Comparison of ENCODE assay signal across 18 cellular contexts in the genomic region with DNA sequence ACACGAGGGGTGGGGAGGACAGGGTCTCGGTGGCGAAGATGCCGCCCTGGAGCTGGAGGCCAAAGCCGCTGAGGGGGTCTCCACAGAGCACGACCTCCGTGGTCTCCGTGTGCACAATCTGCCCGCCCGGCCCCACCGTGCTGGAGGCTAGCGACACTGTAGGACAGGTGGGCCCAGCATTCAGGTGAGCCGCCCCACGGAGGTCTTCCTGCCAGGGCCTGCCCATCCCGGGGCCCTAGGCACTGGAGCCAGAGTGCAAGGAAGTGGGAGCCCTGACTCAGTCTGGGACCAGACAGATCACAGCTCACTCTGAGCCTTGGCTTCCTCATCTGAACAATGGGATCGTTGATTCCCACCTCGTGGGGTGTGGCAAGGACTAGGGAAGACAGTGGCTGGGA. TPM values are rescaled to one million over a fixed set of nuclear protein-coding genes. Genes with fewer than 3 reads are reported as not detected.
DNase-seq lines count a peak whose midpoint lies in the region; ATAC-seq and TF ChIP-seq lines count a peak whose summit lies in the region.
"Had no signal": no experiment of that assay in that cellular context is flagged by ENCODE, and none has a peak within 500 bp of the region (broad histone marks: within the 10 kb centered on the region; RNA-seq: fewer than 3 reads in every experiment).

No MANE protein-coding gene starts in this region.

- no peaks in the 10 kb centered on the region for H3K9me1 ChIP-seq in IMR-90 (ENCODE audit: insufficient read depth, low read length)

- no peaks in the 10 kb centered on the region for H3K9me3 Mint-ChIP-seq in activated T-cell treated with anti-CD3 and anti-CD28 coated beads, Interleukin-2, amount 50 U/mL, for 72 hours

- H2AK5ac ChIP-seq in IMR-90 (ENCODE audit: low read depth, low read length) = no peak overlapping the region

- no TSS peak for BruUV-seq in IMR-90 (replicated peaks; lab: Mats Ljungman, UMichigan)

- no peak overlapping the region for H3K4me2 ChIP-seq in IMR-90 (ENCODE audit: low read depth, low read length)

- H3K4me3 ChIP-seq in IMR-90 (ENCODE audit: insufficient read depth, low read depth, low read length) (no peak overlapping the region), prostate gland (no peak overlapping the region), gastrocnemius medialis (no peak overlapping the region)
- H3K4me3 ChIP-seq: HAP-1, K562 had no signal

- H2AK9ac ChIP-seq in IMR-90 (replicated peaks; ENCODE audit: low read depth, low read length, poor library complexity) = no peak overlapping the region

- no peak overlapping the region for H3K4ac ChIP-seq in IMR-90 (ENCODE audit: low read depth, low read length)

- TF ChIP-seq CTCF in IMR-90 (conservative IDR thresholded peaks at IDR 0.05; ENCODE audit: low read depth, low read length) = no peak
- no peak for TF ChIP-seq CTCF in prostate gland (IDR thresholded peaks at IDR 0.05)
- TF ChIP-seq CTCF in gastrocnemius medialis (IDR thresholded peaks at IDR 0.05 in 4 of 5, conservative IDR thresholded peaks at IDR 0.05 in 1 of 5) = no peak

- H3K27me3 ChIP-seq in IMR-90 (ENCODE audit: control insufficient read depth, insufficient read depth, low read length) (peaks cover 20% of the 10 kb centered on the region), prostate gland (replicated peaks; ENCODE audit: insufficient read depth) (no peaks in the 10 kb centered on the region), gastrocnemius medialis (no peaks in the 10 kb centered on the region)

- H4K91ac ChIP-seq in IMR-90 (ENCODE audit: insufficient read depth, low read depth, low read length) = no peak overlapping the region

- no peaks in the 10 kb centered on the region for H3K4me1 ChIP-seq in IMR-90 (ENCODE audit: control insufficient read depth, insufficient read depth, low read length)
- no peaks in the 10 kb centered on the region for H3K4me1 ChIP-seq in prostate gland (replicated peaks)
- H3K4me1 ChIP-seq in gastrocnemius medialis = peaks cover 0 to under 1% of the 10 kb centered on the region in 2 donors
- H3K4me1 ChIP-seq: HAP-1 had no signal

- H3K27ac ChIP-seq in IMR-90 (ENCODE audit: insufficient read depth, low read length) (no peak overlapping the region), prostate gland (no peak overlapping the region), gastrocnemius medialis (no peak overlapping the region)

- H3K56ac ChIP-seq in IMR-90 (ENCODE audit: extremely low read depth, insufficient read depth, low read length) = no peak overlapping the region

- H4K8ac ChIP-seq in IMR-90 (ENCODE audit: low read depth in 2 of 2, low read length in 2 of 2) = no peak overlapping the region

- no peak for TF ChIP-seq RAD21 in IMR-90 (IDR thresholded peaks at IDR 0.05; ENCODE audit: low read length)

- H2BK20ac ChIP-seq in IMR-90 (ENCODE audit: low read depth, low read length) = no peak overlapping the region

- no peaks in the 10 kb centered on the region for H3K27me3 Mint-ChIP-seq in activated T-cell treated with anti-CD3 and anti-CD28 coated beads, Interleukin-2, amount 50 U/mL, for 72 hours (ENCODE audit: low read depth)

- WGBS in IMR-90 (ENCODE audit: extremely low coverage in 2 of 2, insufficient read length in 1 of 2), 2 experiments = 88% methylated on average over 12 of the region's 17 CpGs; no CpG with 5 or more reads in 1 of the 2 experiments
- WGBS in prostate gland = 89% methylated on average over 17 of the region's 17 CpGs

- H3K27ac Mint-ChIP-seq in activated T-cell treated with anti-CD3 and anti-CD28 coated beads, Interleukin-2, amount 50 U/mL, for 72 hours = no peak overlapping the region

- dilution Hi-C loops in IMR-90 (cut with HindIII; ENCODE audit: low sequenced_read_pairs, unreplicated experiment) = no loop called here

- no peak overlapping the region for H3K14ac ChIP-seq in IMR-90 (replicated peaks; ENCODE audit: low read depth, low read length)

- H2BK120ac ChIP-seq in IMR-90 (ENCODE audit: low read depth, low read length) = no peak overlapping the region

- H3K4me3 Mint-ChIP-seq in activated T-cell treated with anti-CD3 and anti-CD28 coated beads, Interleukin-2, amount 50 U/mL, for 72 hours = no peak overlapping the region

- no peak overlapping the region for H3K23ac ChIP-seq in IMR-90 (ENCODE audit: low read depth, low read length)

- H3K18ac ChIP-seq in IMR-90 (ENCODE audit: low read depth, low read length) = no peak overlapping the region

- no peak for ATAC-seq in activated T-cell treated with anti-CD3 and anti-CD28 coated beads, Interleukin-2, amount 50 U/mL, for 72 hours (replicated peaks in 1 of 2)
- ATAC-seq in IMR-90 (ENCODE audit: low read depth) (no peak), esophagus mucosa (peak; percentile 81), gastrocnemius medialis (no peak), GM21737 (IDR thresholded peaks at IDR 0.05; ENCODE audit: unreplicated experiment) (no peak)
- ATAC-seq: K562 had no signal

- H2AFZ ChIP-seq in IMR-90 (replicated peaks; ENCODE audit: low read length, poor library complexity) = peak overlapping the region; percentile 14

- no peak overlapping the region for H4K5ac ChIP-seq in IMR-90 (ENCODE audit: low read depth, low read length)

- H3K9me3 ChIP-seq in IMR-90 (ENCODE audit: control insufficient read depth, insufficient read depth, low read length) (no peaks in the 10 kb centered on the region), prostate gland (no peaks in the 10 kb centered on the region), gastrocnemius medialis (no peaks in the 10 kb centered on the region)
- H3K9me3 ChIP-seq: HAP-1 had no signal

- CTCF ChIA-PET in IMR-90 (lab: Yijun Ruan, JAX) = no interaction called here

- H4K20me1 ChIP-seq in IMR-90 (ENCODE audit: insufficient read depth, low read length) = no peaks in the 10 kb centered on the region

- H3K36me3 ChIP-seq in IMR-90 (ENCODE audit: control insufficient read depth, insufficient read depth, low read length) = no peaks in the 10 kb centered on the region
- H3K36me3 ChIP-seq in prostate gland = no peaks in the 10 kb centered on the region
- H3K36me3 ChIP-seq in gastrocnemius medialis = peaks cover 0 to 33% of the 10 kb centered on the region in 2 donors
- H3K36me3 ChIP-seq: HAP-1 had no signal

- H2BK15ac ChIP-seq in IMR-90 (ENCODE audit: low read depth, low read length) = no peak overlapping the region

- H3K79me1 ChIP-seq in IMR-90 (ENCODE audit: low read depth in 1 of 2, low read length in 2 of 2) = no peaks in the 10 kb centered on the region

- H3K4me1 Mint-ChIP-seq in activated T-cell treated with anti-CD3 and anti-CD28 coated beads, Interleukin-2, amount 50 U/mL, for 72 hours (ENCODE audit: low read depth) = peaks cover under 1% of the 10 kb centered on the region

- DNase-seq in activated T-cell treated with anti-CD3 and anti-CD28 coated beads, Interleukin-2, amount 50 U/mL, for 1 hour = peak; percentile 4
- no peak for DNase-seq in activated T-cell treated with anti-CD3 and anti-CD28 coated beads, Interleukin-2, amount 50 U/mL, for 72 hours
- DNase-seq in IMR-90 (no peak), posterior vena cava (ENCODE audit: low spot score) (peak; percentile 49), prostate gland (ENCODE audit: low spot score) (no peak), gastrocnemius medialis (no peak)
- DNase-seq: C1 segment of cervical spinal cord, DMS153, NCI-H1436 treated with DMSO at 0.1 percent for 48 hours, NCI-H2081 treated with DMSO at 0.1 percent for 48 hours, NCI-H2227 treated with DMSO at 0.1 percent for 48 hours, NCI-H526 had no signal

- intact Hi-C loops in IMR-90 (cut with micrococcal nuclease) (no loop called here), posterior vena cava (cut with DNase I) (no loop called here), prostate gland (cut with DNase I) (no loop called here), gastrocnemius medialis (cut with DNase I; ENCODE audit: low total_unique reads) (no loop called here)

- TF ChIP-seq POLR2A in IMR-90 (IDR thresholded peaks at IDR 0.05; ENCODE audit: low read depth, low read length) = no peak
- TF ChIP-seq POLR2A in prostate gland (IDR thresholded peaks at IDR 0.05) = no peak
- no peak for TF ChIP-seq POLR2A in gastrocnemius medialis (IDR thresholded peaks at IDR 0.05)

- POLR2A ChIA-PET in IMR-90 (lab: Charles Lee; ENCODE audit: unreplicated experiment) = no interaction called here

- no peak overlapping the region for H2BK5ac ChIP-seq in IMR-90 (ENCODE audit: low read depth, low read length, poor library complexity, severe bottlenecking)

- H3K9ac ChIP-seq in IMR-90 (ENCODE audit: low read depth, low read length) = no peak overlapping the region

- in situ Hi-C loops in IMR-90 (cut with MboI; ENCODE audit: low sequenced_read_pairs) (no loop called here), gastrocnemius medialis (cut with MboI; ENCODE audit: low sequenced_read_pairs in 4 of 4) (loop anchor here in 2 of 4 donors (5.0 kb wide), 1 partner anchor 33 kb away; no protein-coding TSS in a partner anchor)

- no peaks in the 10 kb centered on the region for H3K36me3 Mint-ChIP-seq in activated T-cell treated with anti-CD3 and anti-CD28 coated beads, Interleukin-2, amount 50 U/mL, for 72 hours (ENCODE audit: insufficient read depth in 2 of 2)

TF ChIP-seq in IMR-90, 13 proteins besides CTCF, POLR2A, EP300 and RAD21 (continues in another document):
- TF ChIP-seq RFX5 (IDR thresholded peaks at IDR 0.05; ENCODE audit: low read depth, low read length) = no peak
- no peak for TF ChIP-seq CHD1 (IDR thresholded peaks at IDR 0.05; ENCODE audit: low read depth, low read length)
- TF ChIP-seq SMC3 (IDR thresholded peaks at IDR 0.05; ENCODE audit: low read depth, low read length) = no peak
- no peak for TF ChIP-seq CEBPB (IDR thresholded peaks at IDR 0.05; ENCODE audit: low read depth, low read length)
- TF ChIP-seq NFE2L2 (IDR thresholded peaks at IDR 0.05; ENCODE audit: low read depth, low read length) = no peak
- TF ChIP-seq RCOR1 (IDR thresholded peaks at IDR 0.05; ENCODE audit: insufficient replicate concordance, low read length) = no peak
- TF ChIP-seq MAZ (IDR thresholded peaks at IDR 0.05; ENCODE audit: borderline replicate concordance, low read depth, low read length) = no peak
- no peak for TF ChIP-seq BHLHE40 (IDR thresholded peaks at IDR 0.05; ENCODE audit: low read depth, low read length)

RNA-seq across cellular contexts. Expression of a gene that starts 25.8 kb away (rescaled TPM):
- under 1 TPM in 1 of 2 donors, not detected in 1; 0.07 TPM for total RNA-seq in activated T-cell treated with anti-CD3 and anti-CD28 coated beads, Interleukin-2, amount 50 U/mL, for 72 hours
- under 0.01 TPM in 1 of 2 replicates, not detected in the other for total RNA-seq in IMR-90 (2012; rRNA removed)
- polyA plus RNA-seq in IMR-90 (2012; rRNA removed) = 0.05 and 0.17 TPM in 2 replicates
- 0.02 TPM in 1 of 2 replicates, not detected in the other for polyA plus RNA-seq in IMR-90 (2012; cell fraction: cytosol; rRNA removed)
- 0.25 and 0.34 TPM in 2 replicates for polyA plus RNA-seq in IMR-90 (2012; cell fraction: nucleus; rRNA removed; ENCODE audit: low replicate concordance)
- 2.0 TPM for total RNA-seq in esophagus mucosa
- 1 to 10 TPM; 3.7 to 3.9 TPM for total RNA-seq in posterior vena cava
- under 1 TPM; 0.27 to 0.62 TPM for total RNA-seq in prostate gland
- total RNA-seq in gastrocnemius medialis = 10 to 100 TPM in 1 of 4 donors, 1 to 10 TPM in 3; 2.8 to 12.6 (median 4.6) TPM
- total RNA-seq: A172, K562, OCI-LY7 had no signal

Comparison
In these comparisons a context has a peak if more than half of its experiments do, and no peak if none do; other contexts are left out.
1. DNase-seq: peak in activated T-cell treated with anti-CD3 and anti-CD28 coated beads, Interleukin-2, amount 50 U/mL, for 1 hour (single experiment) and posterior vena cava (single experiment); none in activated T-cell treated with anti-CD3 and anti-CD28 coated beads, Interleukin-2, amount 50 U/mL, for 72 hours (0 of 2), IMR-90 (single experiment), prostate gland (single experiment) and gastrocnemius medialis (0 of 2).